In the genomic region with DNA sequence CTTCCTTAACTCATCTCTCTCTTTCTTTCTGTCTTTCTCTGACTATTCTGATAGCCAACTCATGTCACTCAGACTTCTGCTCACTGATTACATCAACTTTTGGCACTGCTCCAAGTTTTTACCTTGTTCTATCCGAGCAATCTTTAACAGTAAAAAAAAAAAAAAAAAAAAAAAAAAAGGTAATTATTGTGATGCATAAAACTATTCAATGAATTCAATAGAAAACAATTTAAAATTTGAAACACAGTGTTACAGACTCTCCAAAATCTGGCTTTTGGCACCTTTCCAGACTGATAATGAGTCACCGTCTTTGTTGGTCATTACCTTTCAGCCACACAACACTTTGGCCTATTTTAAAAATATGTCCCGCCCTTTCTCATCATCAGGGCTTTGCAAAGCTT, we compare ENCODE assay signal across 17 cellular contexts.
DNase-seq lines count a peak whose midpoint lies in the region; ATAC-seq, FAIRE-seq and TF ChIP-seq lines count a peak whose summit lies in the region.
"Had no signal": no experiment of that assay in that cellular context is flagged by ENCODE, and none has a peak within 500 bp of the region (broad histone marks: within the 10 kb centered on the region; RNA-seq: fewer than 3 reads in every experiment).

No MANE protein-coding gene starts in this region.

- no peaks in the 10 kb centered on the region for H3K4me1 Mint-ChIP-seq in activated T-cell treated with anti-CD3 and anti-CD28 coated beads, Interleukin-2, amount 50 U/mL, for 4 hours (ENCODE audit: low read depth)

- H3K4me3 Mint-ChIP-seq in activated T-cell treated with anti-CD3 and anti-CD28 coated beads, Interleukin-2, amount 50 U/mL, for 4 hours = no peak overlapping the region

- H3K27me3 ChIP-seq in WERI-Rb-1 (ENCODE audit: insufficient read depth, low read depth, severe bottlenecking) = no peaks in the 10 kb centered on the region
- H3K27me3 ChIP-seq: suprapubic skin had no signal

- no peaks in the 10 kb centered on the region for H3K9me3 Mint-ChIP-seq in activated T-cell treated with anti-CD3 and anti-CD28 coated beads, Interleukin-2, amount 50 U/mL, for 4 hours

- FAIRE-seq in GM12891 (lab: Jason Lieb, UNC) = no peak
- FAIRE-seq: frontal cortex had no signal

- H3K27ac ChIP-seq in WERI-Rb-1 = no peak overlapping the region
- H3K27ac ChIP-seq: GM23248, parathyroid adenoma, suprapubic skin had no signal

- no peak for TF ChIP-seq RAD21 in Ishikawa (IDR thresholded peaks at IDR 0.05; ENCODE audit: low read depth)

- no peak for TF ChIP-seq POLR2A in GM12891 (IDR thresholded peaks at IDR 0.05; ENCODE audit: low read depth, low read length)

- TF ChIP-seq EP300 in Ishikawa (IDR thresholded peaks at IDR 0.05; ENCODE audit: borderline replicate concordance) = no peak

- TF ChIP-seq CTCF in WERI-Rb-1 (IDR thresholded peaks at IDR 0.05; ENCODE audit: low read depth, low read length) = no peak

- H3K4me3 ChIP-seq in WERI-Rb-1 (ENCODE audit: low read depth, low read length) = no peak overlapping the region
- H3K4me3 ChIP-seq: GM23248, suprapubic skin had no signal

- no peaks in the 10 kb centered on the region for H3K36me3 Mint-ChIP-seq in activated T-cell treated with anti-CD3 and anti-CD28 coated beads, Interleukin-2, amount 50 U/mL, for 4 hours (ENCODE audit: insufficient read depth)

- no peaks in the 10 kb centered on the region for H3K36me3 ChIP-seq in WERI-Rb-1
- H3K36me3 ChIP-seq: suprapubic skin had no signal

- peaks cover 2% of the 10 kb centered on the region for H3K9me3 ChIP-seq in WERI-Rb-1 (ENCODE audit: severe bottlenecking)
- H3K9me3 ChIP-seq: suprapubic skin had no signal

- no peak for ATAC-seq in activated T-cell treated with anti-CD3 and anti-CD28 coated beads, Interleukin-2, amount 50 U/mL, for 4 hours

- peak; percentile 62 for DNase-seq in DMS53 treated with DMSO at 0.1 percent for 48 hours (lab: John Stamatoyannopoulos, UW; ENCODE audit: unreplicated experiment)
- DNase-seq in OCI-M1 (lab: John Stamatoyannopoulos, UW) = peak; percentile 42
- DNase-seq in fibroblast of peridontal ligament (ENCODE audit: extremely low read depth) = peak; percentile 5
- no peak for DNase-seq in activated T-cell treated with anti-CD3 and anti-CD28 coated beads, Interleukin-2, amount 50 U/mL, for 4 hours
- no peak for DNase-seq in GM12891 (ENCODE audit: insufficient read length, low spot score)
- DNase-seq in WERI-Rb-1 = no peak
- no peak for DNase-seq in activated effector memory CD4-positive, alpha-beta T cell treated with Interleukin-2 at 50 U/mL for 16 hours
- DNase-seq: activated CD8-positive, alpha-beta memory T cell treated with anti-CD3 and anti-CD28 coated beads, Interleukin-2, amount 50 U/mL, for 4 hours; cerebellar nuclear complex; GM23248; NCI-H187; stimulated activated CD4-positive, alpha-beta T cell treated with anti-CD3 and anti-CD28 coated beads, Interleukin-4, amount 100 ng/mL, for 1 hour; T-helper 1 cell had no signal

- H3K27me3 Mint-ChIP-seq in activated T-cell treated with anti-CD3 and anti-CD28 coated beads, Interleukin-2, amount 50 U/mL, for 4 hours (ENCODE audit: low read depth) = no peaks in the 10 kb centered on the region

TF ChIP-seq in Ishikawa, 13 proteins besides CTCF, POLR2A, EP300 and RAD21:
- TF ChIP-seq ZBTB7A (IDR thresholded peaks at IDR 0.05; ENCODE audit: low read depth) (no peak), NFIC (IDR thresholded peaks at IDR 0.05) (peak; percentile 83)
TF ChIP-seq in Ishikawa: peak in this region for 1.

TF ChIP-seq in GM12891, 5 proteins besides CTCF, POLR2A, EP300 and RAD21:
- no peak for TF ChIP-seq POU2F2 (IDR thresholded peaks at IDR 0.05; ENCODE audit: low read depth, low read length)
- no peak for TF ChIP-seq SPI1 (IDR thresholded peaks at IDR 0.05; ENCODE audit: low read depth, low read length)
- TF ChIP-seq POLR2AphosphoS5 (IDR thresholded peaks at IDR 0.05; ENCODE audit: low read depth, low read length) = no peak
- no peak for TF ChIP-seq TAF1 (IDR thresholded peaks at IDR 0.05; ENCODE audit: low read depth, low read length)
- TF ChIP-seq PAX5 (IDR thresholded peaks at IDR 0.05; ENCODE audit: insufficient read depth, low read length, severe bottlenecking) = no peak
TF ChIP-seq in GM12891: peak in this region for 0.

Comparison
In these comparisons a context has a peak if more than half of its experiments do, and no peak if none do; other contexts are left out.
1. DNase-seq: peak in DMS53 treated with DMSO at 0.1 percent for 48 hours (single experiment), OCI-M1 (single experiment) and fibroblast of peridontal ligament (single experiment); none in activated T-cell treated with anti-CD3 and anti-CD28 coated beads, Interleukin-2, amount 50 U/mL, for 4 hours (single experiment), GM12891 (single experiment), WERI-Rb-1 (single experiment) and activated effector memory CD4-positive, alpha-beta T cell treated with Interleukin-2 at 50 U/mL for 16 hours (single experiment).